14 cellular contexts compared by ENCODE assay signal in the genomic region with DNA sequence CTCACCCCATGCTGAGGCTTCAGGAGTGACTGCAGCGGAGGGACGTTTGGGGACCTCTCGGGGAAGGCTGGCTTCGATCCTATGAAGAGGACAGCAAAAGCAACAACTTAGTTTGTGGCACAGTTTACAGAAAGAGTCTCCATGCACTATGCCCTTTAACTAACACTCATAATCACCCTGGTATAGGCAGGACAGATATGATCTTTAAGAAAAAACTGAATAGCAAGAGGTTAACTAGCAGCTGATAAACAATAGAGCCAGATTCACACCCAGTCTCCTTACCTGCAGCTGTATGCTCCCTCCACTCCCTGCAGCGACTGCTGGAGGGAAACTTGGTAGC. TPM values are rescaled to one million over a fixed set of nuclear protein-coding genes. Genes with fewer than 3 reads are reported as not detected.
"Had no signal": no experiment of that assay in that cellular context is flagged by ENCODE, and none has a peak within 500 bp of the region (broad histone marks: within the 10 kb centered on the region; RNA-seq: fewer than 3 reads in every experiment).

No MANE protein-coding gene starts in this region.

- H3K9me3 ChIP-seq: lower lobe of right lung, pancreas, psoas muscle, tibial nerve, uterus had no signal

- H3K4me3 Mint-ChIP-seq: naive thymus-derived CD8-positive, alpha-beta T cell; nephron; neural crest cell; stimulated activated memory B cell treated with anti-CD40 and anti-IgM and Interleukin-4, amounts not matched to agents 10 μg/mL and 1 μg/mL and 100 μg/mL, for 72 hours; stimulated activated naive CD8-positive, alpha-beta T cell treated with anti-CD3 and anti-CD28 coated beads, Interleukin-15, amount 100 ng/mL, for 72 hours; type B pancreatic cell had no signal

- H3K36me3 ChIP-seq: lower lobe of right lung, pancreas, tibial nerve, uterus had no signal

- H3K27ac Mint-ChIP-seq: nephron; stimulated activated memory B cell treated with anti-CD40 and anti-IgM and Interleukin-4, amounts not matched to agents 10 μg/mL and 1 μg/mL and 100 μg/mL, for 72 hours; stimulated activated naive CD8-positive, alpha-beta T cell treated with anti-CD3 and anti-CD28 coated beads, Interleukin-15, amount 100 ng/mL, for 72 hours; type B pancreatic cell had no signal

- H3K4me1 Mint-ChIP-seq: stimulated activated naive CD8-positive, alpha-beta T cell treated with anti-CD3 and anti-CD28 coated beads, Interleukin-15, amount 100 ng/mL, for 72 hours had no signal

- H3K36me3 Mint-ChIP-seq: stimulated activated memory B cell treated with anti-CD40 and anti-IgM and Interleukin-4, amounts not matched to agents 10 μg/mL and 1 μg/mL and 100 μg/mL, for 72 hours; type B pancreatic cell had no signal

- H3K4me1 ChIP-seq: lower lobe of right lung, pancreas, psoas muscle, tibial nerve, uterus had no signal

- H3K79me2 ChIP-seq: hepatocyte had no signal

- H3K4me2 ChIP-seq: hepatocyte, smooth muscle cell had no signal

- ATAC-seq: stimulated activated memory B cell treated with anti-CD40 and anti-IgM and Interleukin-4, amounts not matched to agents 10 μg/mL and 1 μg/mL and 100 μg/mL, for 72 hours had no signal

- H2AFZ ChIP-seq: hepatocyte had no signal

- H3K27me3 ChIP-seq: hepatocyte, pancreas, tibial nerve, uterus had no signal

- H3K9me3 Mint-ChIP-seq: nephron; neural crest cell; stimulated activated memory B cell treated with anti-CD40 and anti-IgM and Interleukin-4, amounts not matched to agents 10 μg/mL and 1 μg/mL and 100 μg/mL, for 72 hours; stimulated activated naive CD8-positive, alpha-beta T cell treated with anti-CD3 and anti-CD28 coated beads, Interleukin-15, amount 100 ng/mL, for 72 hours; type B pancreatic cell had no signal

- H3K27ac ChIP-seq: hepatocyte, lower lobe of right lung, pancreas, psoas muscle, tibial nerve, uterus had no signal

- FAIRE-seq: pancreas had no signal

- H3K4me3 ChIP-seq: hepatocyte, lower lobe of right lung, pancreas, psoas muscle, smooth muscle cell, tibial nerve, uterus had no signal

RNA-seq across cellular contexts. Expression of a gene that starts 27.4 kb away (rescaled TPM):
- total RNA-seq: left cardiac atrium, tibial nerve had no signal
